ENCODE assay signal across 13 cellular contexts in genomic region chr5:33241826-33242225, GRCh38.
DNase-seq lines count a peak whose midpoint lies in the region; ATAC-seq, FAIRE-seq and TF ChIP-seq lines count a peak whose summit lies in the region.
"Had no signal": no experiment of that assay in that cellular context is flagged by ENCODE, and none has a peak within 500 bp of the region (broad histone marks: within the 10 kb centered on the region; RNA-seq: fewer than 3 reads in every experiment).

No MANE protein-coding gene starts in this region.

- no peak overlapping the region for H3K4me3 ChIP-seq in BLaER1 treated with 17β-estradiol and CSF1 and Interleukin-3, amounts not matched to agents 10 nM and 100 nM
- H3K4me3 ChIP-seq in heart right ventricle (no peak overlapping the region), lower leg skin (ENCODE audit: low read depth, poor library complexity, severe bottlenecking) (no peak overlapping the region)
- H3K4me3 ChIP-seq: SJCRH30 had no signal

- no peaks in the 10 kb centered on the region for H4K20me1 ChIP-seq in BLaER1 treated with 17β-estradiol and CSF1 and Interleukin-3, amounts not matched to agents 10 nM and 100 nM

- ATAC-seq in GM19455 (IDR thresholded peaks at IDR 0.05; ENCODE audit: unreplicated experiment), result peak; percentile 65
- peak in 5 of 8 donors; percentile 18 to 58 (median 50) for ATAC-seq in heart right ventricle
- no peak for ATAC-seq in natural killer cell treated with Interleukin-12 subunit alpha and Interleukin-12 subunit beta and Interleukin-15 and Interleukin-18, amount 100 ng/mL, for 72 hours

- H3K9ac ChIP-seq in BLaER1 treated with 17β-estradiol and CSF1 and Interleukin-3, amounts not matched to agents 10 nM and 100 nM, result peak overlapping the region in 4 of 11 experiments; percentile 26 to 61 (median 46); a peak in 4 of 22 replicates

- 36 to 37% methylated on average over 4 of the region's 4 CpGs for WGBS in heart right ventricle, 2 donors
- 46% methylated on average over 4 of the region's 4 CpGs for WGBS in lower leg skin, 2 donors

- H3K9me3 Mint-ChIP-seq in natural killer cell treated with Interleukin-12 subunit alpha and Interleukin-12 subunit beta and Interleukin-15 and Interleukin-18, amount 100 ng/mL, for 72 hours, result no peaks in the 10 kb centered on the region
- H3K9me3 Mint-ChIP-seq: mesothelial cell of epicardium had no signal

- H3K4me2 ChIP-seq in BLaER1 treated with 17β-estradiol and CSF1 and Interleukin-3, amounts not matched to agents 10 nM and 100 nM, result peak overlapping the region; percentile 27 to 71 (median 56)

- no peak for TF ChIP-seq POLR2A in lower leg skin (IDR thresholded peaks at IDR 0.05)

- H3K27ac ChIP-seq in BLaER1 treated with 17β-estradiol and CSF1 and Interleukin-3, amounts not matched to agents 10 nM and 100 nM, result peak overlapping the region in 7 of 11 experiments; percentile 8 to 80 (median 60); a peak in 13 of 22 replicates
- peak overlapping the region in 2 of 10 donors; percentile 5 to 61 for H3K27ac ChIP-seq in heart right ventricle
- H3K27ac ChIP-seq in caudate nucleus (ENCODE audit: low read depth, low read length), result no peak overlapping the region
- H3K27ac ChIP-seq: SJCRH30 had no signal

- H3K9me3 ChIP-seq in BLaER1 treated with 17β-estradiol and CSF1 and Interleukin-3, amounts not matched to agents 10 nM and 100 nM (replicated peaks in 1 of 11), result no peaks in the 10 kb centered on the region
- H3K9me3 ChIP-seq in heart right ventricle, result no peaks in the 10 kb centered on the region
- H3K9me3 ChIP-seq: SJCRH30 had no signal

- intact Hi-C loops in heart right ventricle (cut with DNase I), result no loop called here
- intact Hi-C loops in lower leg skin (cut with DNase I; ENCODE audit: low total_unique reads), result no loop called here

- H3K4me1 Mint-ChIP-seq in natural killer cell treated with Interleukin-12 subunit alpha and Interleukin-12 subunit beta and Interleukin-15 and Interleukin-18, amount 100 ng/mL, for 72 hours (ENCODE audit: low read depth in 2 of 2), result no peaks in the 10 kb centered on the region

- H3K27me3 Mint-ChIP-seq in natural killer cell treated with Interleukin-12 subunit alpha and Interleukin-12 subunit beta and Interleukin-15 and Interleukin-18, amount 100 ng/mL, for 72 hours, result no peaks in the 10 kb centered on the region

- peaks cover 9 to 50% (median 16%) of the 10 kb centered on the region in 10 experiments for H3K4me1 ChIP-seq in BLaER1 treated with 17β-estradiol and CSF1 and Interleukin-3, amounts not matched to agents 10 nM and 100 nM
- peaks cover 0 to 16% (median 0%) of the 10 kb centered on the region in 9 donors for H3K4me1 ChIP-seq in heart right ventricle

- H3K4me3 Mint-ChIP-seq in natural killer cell treated with Interleukin-12 subunit alpha and Interleukin-12 subunit beta and Interleukin-15 and Interleukin-18, amount 100 ng/mL, for 72 hours, result no peak overlapping the region
- H3K4me3 Mint-ChIP-seq: mesothelial cell of epicardium had no signal

- no peaks in the 10 kb centered on the region for H3K27me3 ChIP-seq in BLaER1 treated with 17β-estradiol and CSF1 and Interleukin-3, amounts not matched to agents 10 nM and 100 nM
- no peaks in the 10 kb centered on the region for H3K27me3 ChIP-seq in heart right ventricle
- H3K27me3 ChIP-seq: SJCRH30 had no signal

- DNase-seq in HTR-8/SVneo (ENCODE audit: insufficient read length, low spot score) (no peak), heart right ventricle (no peak), caudate nucleus (lab: John Stamatoyannopoulos, UW) (no peak), lower leg skin (ENCODE audit: low spot score in 2 of 2) (no peak), ecto neural progenitor cell (ENCODE audit: low spot score) (no peak)
- DNase-seq in natural killer cell treated with Interleukin-12 subunit alpha and Interleukin-12 subunit beta and Interleukin-15 and Interleukin-18, amount 100 ng/mL, for 72 hours (ENCODE audit: low spot score), result no peak
- DNase-seq: activated effector memory CD4-positive, alpha-beta T cell treated with Interleukin-2 at 50 U/mL for 16 hours; IMR-90; SJCRH30; stimulated activated CD4-positive, alpha-beta T cell treated with anti-CD3 and anti-CD28 coated beads, Interleukin-1b, Interleukin-23, amount 100 ng/mL, for 48 hours had no signal

- TF ChIP-seq CTCF in heart right ventricle (IDR thresholded peaks at IDR 0.05) (no peak), lower leg skin (IDR thresholded peaks at IDR 0.05) (no peak)

- FAIRE-seq in HTR-8/SVneo (lab: Jason Lieb, UNC), result peak; percentile 44

- no peak overlapping the region for H3K27ac Mint-ChIP-seq in natural killer cell treated with Interleukin-12 subunit alpha and Interleukin-12 subunit beta and Interleukin-15 and Interleukin-18, amount 100 ng/mL, for 72 hours
- H3K27ac Mint-ChIP-seq: mesothelial cell of epicardium had no signal

- H3K36me3 Mint-ChIP-seq in natural killer cell treated with Interleukin-12 subunit alpha and Interleukin-12 subunit beta and Interleukin-15 and Interleukin-18, amount 100 ng/mL, for 72 hours, result no peaks in the 10 kb centered on the region
- H3K36me3 Mint-ChIP-seq: mesothelial cell of epicardium had no signal

- H3K36me3 ChIP-seq in BLaER1 treated with 17β-estradiol and CSF1 and Interleukin-3, amounts not matched to agents 10 nM and 100 nM, result no peaks in the 10 kb centered on the region
- no peaks in the 10 kb centered on the region for H3K36me3 ChIP-seq in heart right ventricle
- H3K36me3 ChIP-seq: SJCRH30 had no signal

Comparison
In these comparisons a context has a peak if more than half of its experiments do, and no peak if none do; other contexts are left out.
1. ATAC-seq: peak in GM19455 (single experiment) and heart right ventricle (5 of 8); none in natural killer cell treated with Interleukin-12 subunit alpha and Interleukin-12 subunit beta and Interleukin-15 and Interleukin-18, amount 100 ng/mL, for 72 hours (0 of 2).